Comparison of ENCODE assay signal across 25 cellular contexts in the genomic region with DNA sequence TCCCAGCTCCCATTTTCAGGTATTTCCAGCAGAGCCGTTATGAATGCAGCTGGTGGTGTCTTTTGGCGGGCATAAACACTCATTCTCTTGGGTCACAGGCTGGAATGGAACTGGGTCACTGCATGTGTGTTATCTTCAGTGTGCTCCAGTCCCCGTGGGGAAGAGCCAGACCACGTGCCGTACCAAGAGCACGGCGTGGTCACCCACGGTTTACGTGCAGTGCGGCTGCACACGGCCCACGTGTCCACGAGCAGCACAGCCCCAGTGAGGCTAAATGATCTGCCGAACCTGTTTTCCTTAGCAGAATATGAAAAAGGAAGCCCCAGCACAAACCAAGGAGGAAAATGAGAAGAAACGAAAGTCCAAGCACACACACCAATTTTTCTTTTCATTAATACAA.
DNase-seq lines count a peak whose midpoint lies in the region; ATAC-seq, FAIRE-seq and TF ChIP-seq lines count a peak whose summit lies in the region.
"Had no signal": no experiment of that assay in that cellular context is flagged by ENCODE, and none has a peak within 500 bp of the region (broad histone marks: within the 10 kb centered on the region; RNA-seq: fewer than 3 reads in every experiment).

No MANE protein-coding gene starts in this region.

- FAIRE-seq in H1 (lab: Jason Lieb, UNC), result no peak
- FAIRE-seq: A549 had no signal

- peaks cover 7 to 45% (median 19%) of the 10 kb centered on the region in 11 experiments; a peak in 21 of 22 replicates for H3K36me3 ChIP-seq in BLaER1 treated with 17β-estradiol and CSF1 and Interleukin-3, amounts not matched to agents 10 nM and 100 nM
- H3K36me3 ChIP-seq in H1 (ENCODE audit: control insufficient read depth in 2 of 4, insufficient read depth in 4 of 4, low read length in 3 of 4) (no peaks in the 10 kb centered on the region; a peak in 1 of 8 replicates), osteoblast (ENCODE audit: insufficient read depth, low read length) (no peaks in the 10 kb centered on the region), tibial artery (peaks cover 0 to 20% (median 7%) of the 10 kb centered on the region in 3 donors)

- H3K23ac ChIP-seq in H1 (ENCODE audit: insufficient read length), result no peak overlapping the region

- peaks cover 5% of the 10 kb centered on the region for H3K9me3 Mint-ChIP-seq in activated T-cell treated with anti-CD3 and anti-CD28 coated beads, Interleukin-2, amount 50 U/mL, for 24 hours
- H3K9me3 Mint-ChIP-seq: IgD-negative memory B cell had no signal

- no peak for TF ChIP-seq CTCF in H1 (IDR thresholded peaks at IDR 0.05; ENCODE audit: control extremely low read depth in 1 of 3, insufficient read depth in 1 of 3, low read depth in 1 of 3, low read length in 3 of 3)
- TF ChIP-seq CTCF in osteoblast (IDR thresholded peaks at IDR 0.05; ENCODE audit: extremely low read depth, low read depth, low read length), result no peak
- no peak for TF ChIP-seq CTCF in tibial artery (IDR thresholded peaks at IDR 0.05)

- peaks cover 24 to 43% (median 32%) of the 10 kb centered on the region in 11 experiments for H3K9me3 ChIP-seq in BLaER1 treated with 17β-estradiol and CSF1 and Interleukin-3, amounts not matched to agents 10 nM and 100 nM (replicated peaks in 1 of 11)
- no peaks in the 10 kb centered on the region for H3K9me3 ChIP-seq in T-helper 17 cell (ENCODE audit: control insufficient read depth, low read length, poor library complexity, severe bottlenecking)
- H3K9me3 ChIP-seq in H1 (ENCODE audit: insufficient read depth in 2 of 2, low read depth in 1 of 2, low read length in 1 of 2), result no peaks in the 10 kb centered on the region
- no peaks in the 10 kb centered on the region for H3K9me3 ChIP-seq in osteoblast (ENCODE audit: low read depth, low read length)
- H3K9me3 ChIP-seq in tibial artery, result no peaks in the 10 kb centered on the region
- H3K9me3 ChIP-seq: SJSA1 had no signal

- no peak for TF ChIP-seq EP300 in H1 (IDR thresholded peaks at IDR 0.05; ENCODE audit: borderline replicate concordance in 1 of 2, low read depth in 2 of 2, low read length in 2 of 2)

- H3K27ac ChIP-seq in BLaER1 treated with 17β-estradiol and CSF1 and Interleukin-3, amounts not matched to agents 10 nM and 100 nM, result peak overlapping the region in 7 of 11 experiments; percentile 6 to 60 (median 30); a peak in 9 of 22 replicates
- H3K27ac ChIP-seq in H1 (ENCODE audit: low read depth, low read length) (no peak overlapping the region), osteoblast (ENCODE audit: low read depth, low read length) (no peak overlapping the region), tibial artery (no peak overlapping the region)
- H3K27ac ChIP-seq: A549, SJSA1 had no signal

- no peak overlapping the region; a peak in 2 of 22 replicates for H3K9ac ChIP-seq in BLaER1 treated with 17β-estradiol and CSF1 and Interleukin-3, amounts not matched to agents 10 nM and 100 nM
- no peak overlapping the region for H3K9ac ChIP-seq in H1 (replicated peaks in 1 of 4; ENCODE audit: extremely low read depth in 1 of 4, low read depth in 3 of 4, low read length in 3 of 4)

- H2BK20ac ChIP-seq in H1 (ENCODE audit: low read length), result no peak overlapping the region

- peak overlapping the region; percentile 63 to 90 (median 78) for H3K4me2 ChIP-seq in BLaER1 treated with 17β-estradiol and CSF1 and Interleukin-3, amounts not matched to agents 10 nM and 100 nM
- no peak overlapping the region for H3K4me2 ChIP-seq in H1 (ENCODE audit: insufficient read depth in 1 of 2, low read depth in 2 of 2, low read length in 2 of 2)
- no peak overlapping the region for H3K4me2 ChIP-seq in osteoblast (ENCODE audit: insufficient read depth, low read length)
- H3K4me2 ChIP-seq: A549 had no signal

- H4K5ac ChIP-seq in H1 (ENCODE audit: insufficient read length, low read depth, low read length), result no peak overlapping the region

- peaks cover 87% of the 10 kb centered on the region for H3K4me1 Mint-ChIP-seq in activated T-cell treated with anti-CD3 and anti-CD28 coated beads, Interleukin-2, amount 50 U/mL, for 24 hours (ENCODE audit: low read depth)
- H3K4me1 Mint-ChIP-seq in T-helper 17 cell, result peaks cover 43% of the 10 kb centered on the region

- H3K4me3 ChIP-seq in BLaER1 treated with 17β-estradiol and CSF1 and Interleukin-3, amounts not matched to agents 10 nM and 100 nM, result peak overlapping the region in 1 of 10 experiments; percentile 26; a peak in 1 of 20 replicates
- H3K4me3 ChIP-seq in H1 (ENCODE audit: extremely low read depth in 1 of 4, insufficient read depth in 2 of 4, low read depth in 3 of 4, low read length in 4 of 4) (no peak overlapping the region), osteoblast (ENCODE audit: insufficient read depth, low read length) (no peak overlapping the region), tibial artery (no peak overlapping the region)
- H3K4me3 ChIP-seq: A549, SJSA1 had no signal

- POLR2A ChIA-PET in H1 (lab: Charles Lee; ENCODE audit: partially characterized antibody), result no interaction called here

- H2AFZ ChIP-seq in H1 (ENCODE audit: low read length) (no peak overlapping the region), osteoblast (ENCODE audit: low read length) (no peak overlapping the region)

- intact Hi-C loops in tibial artery (cut with DNase I; ENCODE audit: low total_unique reads), result no loop called here

- H3K27me3 Mint-ChIP-seq in activated T-cell treated with anti-CD3 and anti-CD28 coated beads, Interleukin-2, amount 50 U/mL, for 24 hours, result no peaks in the 10 kb centered on the region
- H3K27me3 Mint-ChIP-seq in T-helper 17 cell, result no peaks in the 10 kb centered on the region
- H3K27me3 Mint-ChIP-seq: B cell; CD4-positive, CD25-positive, alpha-beta regulatory T cell; IgD-negative memory B cell had no signal

- no peak for DNase-seq in activated T-cell treated with anti-CD3 and anti-CD28 coated beads, Interleukin-2, amount 50 U/mL, for 24 hours
- DNase-seq in activated T-cell treated with anti-CD3 and anti-CD28 coated beads for 4 hours, result no peak
- no peak for DNase-seq in T-helper 17 cell
- no peak for DNase-seq in H1 (ENCODE audit: low read depth in 1 of 2, low spot score in 2 of 2)
- no peak for DNase-seq in osteoblast (ENCODE audit: insufficient read length, low spot score, missing footprints)
- DNase-seq in tibial artery, result no peak
- DNase-seq: CD4-positive, CD25-positive, alpha-beta regulatory T cell; COR-L47; DMS 273 treated with DMSO at 0.1 percent for 48 hours; DMS79 treated with DMSO at 0.1 percent for 48 hours; HCEC 1CT; MV-4-11; NCI-H1105 treated with DMSO at 0.1 percent for 48 hours; NCI-H2029 treated with DMSO at 0.1 percent for 48 hours; NCI-H226; NCI-H510A treated with DMSO at 0.1 percent for 48 hours; NCI-H748 treated with DMSO at 0.1 percent for 48 hours; NK-92 treated with Interleukin-12 subunit alpha and Interleukin-12 subunit beta, amount 100 ng/mL, for 24 hours had no signal

- peaks cover 49 to 74% (median 72%) of the 10 kb centered on the region in 10 experiments for H3K4me1 ChIP-seq in BLaER1 treated with 17β-estradiol and CSF1 and Interleukin-3, amounts not matched to agents 10 nM and 100 nM
- H3K4me1 ChIP-seq in H1 (replicated peaks in 1 of 4; ENCODE audit: control insufficient read depth in 3 of 4, insufficient read depth in 4 of 4, low read length in 3 of 4) (peaks cover 0 to 9% (median under 1%) of the 10 kb centered on the region in 4 experiments; a peak in 2 of 7 replicates), osteoblast (ENCODE audit: insufficient read depth, low read length) (no peaks in the 10 kb centered on the region), tibial artery (no peaks in the 10 kb centered on the region)
- H3K4me1 ChIP-seq: A549, SJSA1 had no signal

- peak overlapping the region; percentile 48 for H3K27ac Mint-ChIP-seq in activated T-cell treated with anti-CD3 and anti-CD28 coated beads, Interleukin-2, amount 50 U/mL, for 24 hours
- peak overlapping the region; percentile 49 for H3K27ac Mint-ChIP-seq in T-helper 17 cell
- H3K27ac Mint-ChIP-seq: B cell; CD4-positive, CD25-positive, alpha-beta regulatory T cell; IgD-negative memory B cell had no signal

- H2BK12ac ChIP-seq in H1 (ENCODE audit: low read depth, low read length), result no peak overlapping the region

- H3K4ac ChIP-seq in H1 (replicated peaks; ENCODE audit: insufficient read length, low read depth, low read length), result no peak overlapping the region

- H3K18ac ChIP-seq in H1 (ENCODE audit: extremely low read depth, low read length), result no peak overlapping the region

- 97% methylated on average over 15 of the region's 15 CpGs; no CpG with 5 or more reads in 1 of the 2 experiments for WGBS in H1 (ENCODE audit: extremely low coverage in 1 of 2, insufficient coverage in 1 of 2, insufficient read length in 1 of 2, insufficient replicate concordance in 2 of 2, low coverage in 1 of 2, low lambda C conversion rate in 2 of 2, missing lambda C conversion rate in 1 of 2), 2 experiments

- H2BK5ac ChIP-seq in H1 (ENCODE audit: low read depth, low read length), result no peak overlapping the region

- H3K56ac ChIP-seq in H1 (replicated peaks; ENCODE audit: insufficient read length, low read depth, low read length), result peak overlapping the region; percentile 26

- no peak overlapping the region for H4K8ac ChIP-seq in H1 (ENCODE audit: extremely low read depth, insufficient read depth, low read length)

- no peak for ATAC-seq in T-helper 17 cell
- ATAC-seq in GM21717 (IDR thresholded peaks at IDR 0.05; ENCODE audit: unreplicated experiment), result no peak
- ATAC-seq: A549, Panc1 had no signal

- H3K23me2 ChIP-seq in H1 (ENCODE audit: low read depth, low read length), result no peaks in the 10 kb centered on the region; the same call in 1 of the 2 replicates

- peaks cover 47% of the 10 kb centered on the region for H3K36me3 Mint-ChIP-seq in activated T-cell treated with anti-CD3 and anti-CD28 coated beads, Interleukin-2, amount 50 U/mL, for 24 hours (ENCODE audit: low read depth)
- H3K36me3 Mint-ChIP-seq in T-helper 17 cell (ENCODE audit: low read depth), result peaks cover 3% of the 10 kb centered on the region

- CTCF ChIA-PET in H1 (lab: Charles Lee; ENCODE audit: partially characterized antibody), result no interaction called here

- no peak overlapping the region for H2AK5ac ChIP-seq in H1 (ENCODE audit: low read depth, low read length)

- no peak for TF ChIP-seq POLR2A in H1 (IDR thresholded peaks at IDR 0.05; ENCODE audit: control extremely low read depth in 1 of 2, low read depth in 2 of 2, low read length in 2 of 2)

- H3K79me2 ChIP-seq in H1 (ENCODE audit: control insufficient read depth in 1 of 2, insufficient read depth in 2 of 2, low read length in 2 of 2) (no peaks in the 10 kb centered on the region), osteoblast (ENCODE audit: insufficient read depth, low read length) (no peaks in the 10 kb centered on the region)

- H2BK120ac ChIP-seq in H1 (replicated peaks; ENCODE audit: low read depth, low read length), result no peak overlapping the region

- H2BK15ac ChIP-seq in H1 (ENCODE audit: low read length), result no peak overlapping the region

- H3K79me1 ChIP-seq in H1 (ENCODE audit: low read depth, low read length), result peaks cover 2% of the 10 kb centered on the region; the same call in 1 of the 2 replicates

- no peak for TF ChIP-seq RAD21 in H1 (IDR thresholded peaks at IDR 0.05 in 1 of 2, conservative IDR thresholded peaks at IDR 0.05 in 1 of 2; ENCODE audit: low read depth in 2 of 2, low read length in 2 of 2)

- H3K27me3 ChIP-seq in BLaER1 treated with 17β-estradiol and CSF1 and Interleukin-3, amounts not matched to agents 10 nM and 100 nM, result no peaks in the 10 kb centered on the region
- H3K27me3 ChIP-seq in H1 (replicated peaks in 1 of 4; ENCODE audit: control insufficient read depth in 3 of 4, extremely low read depth in 1 of 4, insufficient read depth in 3 of 4, low read length in 3 of 4), result no peaks in the 10 kb centered on the region
- H3K27me3 ChIP-seq in osteoblast (ENCODE audit: insufficient read depth, low read length), result no peaks in the 10 kb centered on the region
- no peaks in the 10 kb centered on the region for H3K27me3 ChIP-seq in tibial artery
- H3K27me3 ChIP-seq: SJSA1 had no signal

- H4K91ac ChIP-seq in H1 (replicated peaks; ENCODE audit: insufficient read length, low read length), result no peak overlapping the region

- H3K4me3 Mint-ChIP-seq in activated T-cell treated with anti-CD3 and anti-CD28 coated beads, Interleukin-2, amount 50 U/mL, for 24 hours, result no peak overlapping the region
- H3K4me3 Mint-ChIP-seq in T-helper 17 cell, result no peak overlapping the region
- H3K4me3 Mint-ChIP-seq: B cell; CD4-positive, CD25-positive, alpha-beta regulatory T cell; IgD-negative memory B cell had no signal

- H4K20me1 ChIP-seq in BLaER1 treated with 17β-estradiol and CSF1 and Interleukin-3, amounts not matched to agents 10 nM and 100 nM, result no peaks in the 10 kb centered on the region
- H4K20me1 ChIP-seq in H1 (replicated peaks in 1 of 2; ENCODE audit: control insufficient read depth in 1 of 2, insufficient read depth in 2 of 2, low read length in 2 of 2) (peaks cover 2 to 3% of the 10 kb centered on the region in 2 experiments), osteoblast (ENCODE audit: insufficient read depth, low read length) (no peaks in the 10 kb centered on the region)

- no peak overlapping the region for H3K14ac ChIP-seq in H1 (ENCODE audit: insufficient read length)

Comparison
In these comparisons a context has a peak if more than half of its experiments do, and no peak if none do; other contexts are left out.
1. H3K27ac ChIP-seq: peak in BLaER1 treated with 17β-estradiol and CSF1 and Interleukin-3, amounts not matched to agents 10 nM and 100 nM (7 of 11); none in H1 (single experiment), osteoblast (single experiment) and tibial artery (0 of 2).
2. H3K4me2 ChIP-seq: peak in BLaER1 treated with 17β-estradiol and CSF1 and Interleukin-3, amounts not matched to agents 10 nM and 100 nM (11 of 11); none in H1 (0 of 2) and osteoblast (single experiment).